In genomic region chr16:77788196-77789084, GRCh38 we compare ENCODE assay signal across 8 cellular contexts. TPM values are rescaled to one million over a fixed set of nuclear protein-coding genes. Genes with fewer than 3 reads are reported as not detected.
A peak's percentile ranks its signal among the peaks of the same experiment; 100 is the strongest.
DNase-seq lines count a peak whose midpoint lies in the region; TF ChIP-seq lines count a peak whose summit lies in the region.

TSS of gene VAT1L (plus strand) at chr16:77788564. CDS start at chr16:77788683, 119 bp downstream.

- H3K4me1 Mint-ChIP-seq in CD8-positive, alpha-beta memory T cell: peaks cover 9 to 10% (median 10%) of the 10 kb centered on the region in 3 donors
- peaks cover 0 to 8% of the 10 kb centered on the region in 2 donors for H3K4me1 Mint-ChIP-seq in immature natural killer cell

- TF ChIP-seq POLR2A in vagina (IDR thresholded peaks at IDR 0.05): no peak

- no peaks in the 10 kb centered on the region for H3K9me3 ChIP-seq in CD8-positive, alpha-beta memory T cell (ENCODE audit: low read length)
- H3K9me3 ChIP-seq in WERI-Rb-1 (ENCODE audit: severe bottlenecking) (no peaks in the 10 kb centered on the region), fibroblast of lung (ENCODE audit: control insufficient read depth, insufficient read depth, low read depth, low read length) (no peaks in the 10 kb centered on the region), muscle layer of duodenum (ENCODE audit: control insufficient read depth in 1 of 2, low read length in 2 of 2) (no peaks in the 10 kb centered on the region), vagina (no peaks in the 10 kb centered on the region), SJCRH30 (replicated peaks) (no peaks in the 10 kb centered on the region)

- H3K36me3 ChIP-seq in CD8-positive, alpha-beta memory T cell (ENCODE audit: insufficient read depth, low read length): no peaks in the 10 kb centered on the region
- H3K36me3 ChIP-seq in H7 (replicated peaks; ENCODE audit: control insufficient read depth, insufficient read depth, low read length) (no peaks in the 10 kb centered on the region), WERI-Rb-1 (no peaks in the 10 kb centered on the region), fibroblast of lung (ENCODE audit: control insufficient read depth, insufficient read depth, low read length) (no peaks in the 10 kb centered on the region), muscle layer of duodenum (ENCODE audit: control insufficient read depth in 1 of 2, insufficient read depth in 2 of 2, low read length in 2 of 2) (no peaks in the 10 kb centered on the region), vagina (no peaks in the 10 kb centered on the region), SJCRH30 (no peaks in the 10 kb centered on the region)

- H3K27ac Mint-ChIP-seq in CD8-positive, alpha-beta memory T cell: peak within 1 kb of the TSS in 1 of 8 donors; percentile 19
- H3K27ac Mint-ChIP-seq in immature natural killer cell: no peak within 1 kb of the TSS

- peak within 1 kb of the TSS in 6 of 7 donors; percentile 52 to 86 (median 60) for H3K4me3 Mint-ChIP-seq in CD8-positive, alpha-beta memory T cell
- peak within 1 kb of the TSS in 2 of 5 donors; percentile 49 to 60 for H3K4me3 Mint-ChIP-seq in immature natural killer cell

- no peaks in the 10 kb centered on the region for H4K20me1 ChIP-seq in fibroblast of lung (ENCODE audit: control insufficient read depth, extremely low read depth, insufficient read depth, low read length)

- intact Hi-C loops in vagina (cut with DNase I): no loop called here

- H3K4me3 ChIP-seq in CD8-positive, alpha-beta memory T cell (ENCODE audit: low read length): no peak within 1 kb of the TSS
- H3K4me3 ChIP-seq in H7 (ENCODE audit: insufficient read depth, low read depth, low read length): peak within 1 kb of the TSS; percentile 71
- peak within 1 kb of the TSS; percentile 46 for H3K4me3 ChIP-seq in WERI-Rb-1 (ENCODE audit: low read depth, low read length)
- H3K4me3 ChIP-seq in fibroblast of lung (replicated peaks in 1 of 4; ENCODE audit: control extremely low read depth in 1 of 4, insufficient read depth in 1 of 4, low read depth in 3 of 4, low read length in 4 of 4): peak within 1 kb of the TSS; percentile 65 to 74 (median 66)
- H3K4me3 ChIP-seq in muscle layer of duodenum (ENCODE audit: low read depth in 1 of 2, low read length in 2 of 2): peak within 1 kb of the TSS; percentile 38 to 75
- H3K4me3 ChIP-seq in vagina: peak within 1 kb of the TSS; percentile 48 to 51
- H3K4me3 ChIP-seq in SJCRH30: no peak within 1 kb of the TSS

- H3K9me3 Mint-ChIP-seq in CD8-positive, alpha-beta memory T cell: peaks cover 0 to 2% (median 0%) of the 10 kb centered on the region in 5 donors
- H3K9me3 Mint-ChIP-seq in immature natural killer cell: no peaks in the 10 kb centered on the region

- POLR2A ChIA-PET in CD8-positive, alpha-beta memory T cell (lab: Charles Lee): no interaction called here

- H3K27me3 ChIP-seq in CD8-positive, alpha-beta memory T cell (ENCODE audit: insufficient read depth, low read length, poor library complexity, severe bottlenecking): peaks cover 24% of the 10 kb centered on the region
- H3K27me3 ChIP-seq in H7 (ENCODE audit: control insufficient read depth, insufficient read depth, low read length): peaks cover 35% of the 10 kb centered on the region
- H3K27me3 ChIP-seq in WERI-Rb-1 (ENCODE audit: insufficient read depth, low read depth, severe bottlenecking): peaks cover 22% of the 10 kb centered on the region
- peaks cover 6% of the 10 kb centered on the region for H3K27me3 ChIP-seq in fibroblast of lung (ENCODE audit: control insufficient read depth, insufficient read depth, low read length)
- peaks cover 32% of the 10 kb centered on the region for H3K27me3 ChIP-seq in muscle layer of duodenum (ENCODE audit: low read depth, low read length)
- H3K27me3 ChIP-seq in vagina: peaks cover 15% of the 10 kb centered on the region
- H3K27me3 ChIP-seq in SJCRH30: no peaks in the 10 kb centered on the region

- CTCF ChIA-PET in CD8-positive, alpha-beta memory T cell (lab: Charles Lee): interaction anchor here (0.8 kb wide), 1 partner anchor 181 kb away, joined by 3 read pairs; no protein-coding TSS in a partner anchor

- peak within 1 kb of the TSS; percentile 61 for H2AFZ ChIP-seq in fibroblast of lung (ENCODE audit: low read length)

- no peak within 1 kb of the TSS for H3K27ac ChIP-seq in CD8-positive, alpha-beta memory T cell (ENCODE audit: low read depth, low read length)
- H3K27ac ChIP-seq in WERI-Rb-1: no peak within 1 kb of the TSS
- H3K27ac ChIP-seq in fibroblast of lung (ENCODE audit: insufficient read depth, low read length): no peak within 1 kb of the TSS
- no peak within 1 kb of the TSS for H3K27ac ChIP-seq in muscle layer of duodenum (ENCODE audit: low read length)
- no peak within 1 kb of the TSS for H3K27ac ChIP-seq in vagina
- no peak within 1 kb of the TSS for H3K27ac ChIP-seq in SJCRH30

- H3K27me3 Mint-ChIP-seq in CD8-positive, alpha-beta memory T cell: peaks cover 49 to 68% of the 10 kb centered on the region in 2 donors
- H3K27me3 Mint-ChIP-seq in immature natural killer cell (ENCODE audit: low read depth in 3 of 3): peaks cover 9 to 32% (median 14%) of the 10 kb centered on the region in 3 donors

- no peaks in the 10 kb centered on the region for H3K36me3 Mint-ChIP-seq in CD8-positive, alpha-beta memory T cell
- no peaks in the 10 kb centered on the region for H3K36me3 Mint-ChIP-seq in immature natural killer cell

- no peaks in the 10 kb centered on the region for H3K79me2 ChIP-seq in fibroblast of lung (ENCODE audit: control insufficient read depth, insufficient read depth, low read length)

- H3K9ac ChIP-seq in fibroblast of lung (ENCODE audit: insufficient read depth, low read length): no peak within 1 kb of the TSS

- no peak for TF ChIP-seq CTCF in WERI-Rb-1 (IDR thresholded peaks at IDR 0.05; ENCODE audit: low read depth, low read length)
- no peak for TF ChIP-seq CTCF in fibroblast of lung (conservative IDR thresholded peaks at IDR 0.05 in 1 of 2, IDR thresholded peaks at IDR 0.05 in 1 of 2; ENCODE audit: low read depth in 1 of 2, low read length in 2 of 2)
- no peak for TF ChIP-seq CTCF in vagina (IDR thresholded peaks at IDR 0.05)

- peak within 1 kb of the TSS; percentile 79 for H3K4me2 ChIP-seq in fibroblast of lung (ENCODE audit: extremely low read depth, insufficient read depth, low read length)

- H3K4me1 ChIP-seq in CD8-positive, alpha-beta memory T cell (ENCODE audit: insufficient read depth, low read length): no peaks in the 10 kb centered on the region
- H3K4me1 ChIP-seq in fibroblast of lung (ENCODE audit: control insufficient read depth, extremely low read depth, insufficient read depth, low read length) (no peaks in the 10 kb centered on the region), muscle layer of duodenum (ENCODE audit: control insufficient read depth in 1 of 2, insufficient read depth in 2 of 2, low read length in 2 of 2) (peaks cover 0 to 14% of the 10 kb centered on the region in 2 donors), vagina (peaks cover 19% of the 10 kb centered on the region), SJCRH30 (no peaks in the 10 kb centered on the region)

- DNase-seq in CD8-positive, alpha-beta memory T cell: no peak
- DNase-seq in H7 (peak; percentile 79), WERI-Rb-1 (peak; percentile 47), fibroblast of lung (ENCODE audit: low read depth in 2 of 2) (peak; percentile 66 to 75), vagina (ENCODE audit: extremely low spot score in 2 of 2) (no peak), immature natural killer cell (no peak), SJCRH30 (no peak)

RNA-seq across cellular contexts. Expression of gene VAT1L, which starts in this region (rescaled TPM):
- not detected for total RNA-seq in CD8-positive, alpha-beta memory T cell
- polyA plus RNA-seq in CD8-positive, alpha-beta memory T cell: not detected
- 18.6 and 19.5 TPM in 2 replicates for total RNA-seq in H7 (2014; rRNA removed; shearing (Covaris generic))
- total RNA-seq in fibroblast of lung (15.7 and 86.9 TPM in 2 replicates), vagina (6.4 TPM)
- polyA plus RNA-seq in fibroblast of lung (17.9 and 58.2 TPM in 2 replicates), immature natural killer cell (not detected)
- polyA plus RNA-seq in fibroblast of lung (2012): 13.1 and 40.9 TPM in 2 replicates
- polyA minus RNA-seq in fibroblast of lung (ENCODE audit: low replicate concordance): 9.5 and 34.2 TPM in 2 replicates
- not detected in 2 replicates for total RNA-seq in SJCRH30 (2014; rRNA removed; shearing (Covaris generic))

Comparison
In these comparisons a context has a peak if more than half of its experiments do, and no peak if none do; other contexts are left out.
1. RNA of gene VAT1L (polyA plus RNA-seq): 13.1 to 58.2 TPM in fibroblast of lung; not detected in CD8-positive, alpha-beta memory T cell (single experiment) and not detected in immature natural killer cell; every median in the first group is over 10 times any median in the second.
2. DNase-seq: peak in H7 (single experiment), WERI-Rb-1 (single experiment) and fibroblast of lung (2 of 2); none in CD8-positive, alpha-beta memory T cell (0 of 5), vagina (0 of 2), immature natural killer cell (0 of 3) and SJCRH30 (0 of 2).
3. H3K4me3 ChIP-seq: peak in H7 (single experiment), WERI-Rb-1 (single experiment), fibroblast of lung (4 of 4), muscle layer of duodenum (2 of 2) and vagina (2 of 2); none in CD8-positive, alpha-beta memory T cell (single experiment) and SJCRH30 (single experiment).